Comparison of ENCODE assay signal across 23 cellular contexts in genomic region chr4:119580293-119580692, GRCh38. TPM values are rescaled to one million over a fixed set of nuclear protein-coding genes. Genes with fewer than 3 reads are reported as not detected.
"Had no signal": no experiment of that assay in that cellular context is flagged by ENCODE, and none has a peak within 500 bp of the region (broad histone marks: within the 10 kb centered on the region; RNA-seq: fewer than 3 reads in every experiment).

No MANE protein-coding gene starts in this region.

- H3K27ac ChIP-seq: coronary artery, psoas muscle had no signal

- ATAC-seq: activated CD8-positive, alpha-beta T cell treated with anti-CD3 and anti-CD28 coated beads, Interleukin-2, amount 10 ng/mL, durations not matched to agents 7 days and 5 days; mucosa of descending colon; naive thymus-derived CD8-positive, alpha-beta T cell; psoas muscle; sciatic nerve; stimulated activated effector memory CD8-positive, alpha-beta T cell treated with anti-CD3 and anti-CD28 coated beads, Interleukin-12 subunit alpha, Interleukin-12 subunit beta, amount 100 ng/mL, for 72 hours had no signal

- H3K4me1 ChIP-seq: adrenal gland, esophagus squamous epithelium, psoas muscle had no signal

- H3K4me3 Mint-ChIP-seq: activated CD4-positive, alpha-beta T cell treated with anti-CD3 and anti-CD28 coated beads, Interleukin-2, amount 10 ng/mL, durations not matched to agents 24 days and 14 days; activated CD8-positive, alpha-beta T cell treated with anti-CD3 and anti-CD28 coated beads, Interleukin-2, amount 10 ng/mL, durations not matched to agents 7 days and 5 days; activated naive CD4-positive, alpha-beta T cell treated with anti-CD3 and anti-CD28 coated beads, Interleukin-2, amount 50 U/mL, for 24 hours; naive thymus-derived CD8-positive, alpha-beta T cell; stimulated activated effector memory CD8-positive, alpha-beta T cell treated with anti-CD3 and anti-CD28 coated beads, Interleukin-12 subunit alpha, Interleukin-12 subunit beta, amount 100 ng/mL, for 72 hours had no signal

- H3K9me3 Mint-ChIP-seq: activated naive CD4-positive, alpha-beta T cell treated with anti-CD3 and anti-CD28 coated beads, Interleukin-2, amount 50 U/mL, for 24 hours had no signal

- H3K4me1 Mint-ChIP-seq: activated CD4-positive, alpha-beta T cell treated with anti-CD3 and anti-CD28 coated beads, Interleukin-2, amount 10 ng/mL, durations not matched to agents 24 days and 14 days; activated naive CD4-positive, alpha-beta T cell treated with anti-CD3 and anti-CD28 coated beads, Interleukin-2, amount 50 U/mL, for 24 hours; naive thymus-derived CD8-positive, alpha-beta T cell; stimulated activated effector memory CD8-positive, alpha-beta T cell treated with anti-CD3 and anti-CD28 coated beads, Interleukin-12 subunit alpha, Interleukin-12 subunit beta, amount 100 ng/mL, for 72 hours had no signal

- H3K27ac Mint-ChIP-seq: activated CD4-positive, alpha-beta T cell treated with anti-CD3 and anti-CD28 coated beads, Interleukin-2, amount 10 ng/mL, durations not matched to agents 24 days and 14 days; activated CD8-positive, alpha-beta T cell treated with anti-CD3 and anti-CD28 coated beads, Interleukin-2, amount 10 ng/mL, durations not matched to agents 7 days and 5 days; activated naive CD4-positive, alpha-beta T cell treated with anti-CD3 and anti-CD28 coated beads, Interleukin-2, amount 50 U/mL, for 24 hours; naive thymus-derived CD8-positive, alpha-beta T cell; stimulated activated effector memory CD8-positive, alpha-beta T cell treated with anti-CD3 and anti-CD28 coated beads, Interleukin-12 subunit alpha, Interleukin-12 subunit beta, amount 100 ng/mL, for 72 hours had no signal

- H3K36me3 ChIP-seq: adrenal gland had no signal

- H3K36me3 Mint-ChIP-seq: activated naive CD4-positive, alpha-beta T cell treated with anti-CD3 and anti-CD28 coated beads, Interleukin-2, amount 50 U/mL, for 24 hours; stimulated activated effector memory CD8-positive, alpha-beta T cell treated with anti-CD3 and anti-CD28 coated beads, Interleukin-12 subunit alpha, Interleukin-12 subunit beta, amount 100 ng/mL, for 72 hours had no signal

- H3K4me3 ChIP-seq: adrenal gland, coronary artery, esophagus squamous epithelium, mucosa of descending colon, psoas muscle had no signal

- DNase-seq: activated CD4-positive, alpha-beta T cell treated with anti-CD3 and anti-CD28 coated beads, Interleukin-2, amount 10 ng/mL, durations not matched to agents 24 days and 14 days; activated CD4-positive, CD25-positive, alpha-beta regulatory T cell; activated CD8-positive, alpha-beta memory T cell treated with anti-CD3 and anti-CD28 coated beads, Interleukin-2, amount 50 U/mL, for 4 hours; activated CD8-positive, alpha-beta T cell treated with anti-CD3 and anti-CD28 coated beads, Interleukin-2, amount 10 ng/mL, durations not matched to agents 7 days and 5 days; activated effector memory CD4-positive, alpha-beta T cell treated with anti-CD3 and anti-CD28 coated beads, Interleukin-2, amount 50 U/mL, for 16 hours; activated T-cell treated with anti-CD3 and anti-CD28 coated beads, Interleukin-2, amount 50 U/mL, for 48 hours; adrenal gland; caudate nucleus; esophagus squamous epithelium; foreskin fibroblast; head of caudate nucleus; mammary epithelial cell; mucosa of descending colon; naive thymus-derived CD8-positive, alpha-beta T cell; occipital lobe; psoas muscle; stimulated activated CD4-positive, alpha-beta T cell treated with anti-CD3 and anti-CD28 coated beads, Interleukin-12 subunit alpha, Interleukin-12 subunit beta, amount 100 ng/mL, for 4 hours; substantia nigra; SW 1271 had no signal

- H3K27me3 ChIP-seq: adrenal gland, esophagus squamous epithelium had no signal

- H3K9me3 ChIP-seq: adrenal gland, esophagus squamous epithelium, mucosa of descending colon, psoas muscle had no signal

RNA-seq across cellular contexts. Expression of gene PDE5A, which starts 48.3 kb away (rescaled TPM):
- total RNA-seq: activated CD4-positive, alpha-beta T cell treated with anti-CD3 and anti-CD28 coated beads, Interleukin-2, amount 10 ng/mL, durations not matched to agents 24 days and 14 days had no signal
